ENCODE assay signal across 9 cellular contexts in genomic region chr2:65722028-65722427, GRCh38.
DNase-seq lines count a peak whose midpoint lies in the region; ATAC-seq and TF ChIP-seq lines count a peak whose summit lies in the region.
"Had no signal": no experiment of that assay in that cellular context is flagged by ENCODE, and none has a peak within 500 bp of the region (broad histone marks: within the 10 kb centered on the region; RNA-seq: fewer than 3 reads in every experiment).

No MANE protein-coding gene starts in this region.

- no peak for ATAC-seq in HG02763 (IDR thresholded peaks at IDR 0.05; ENCODE audit: unreplicated experiment)
- ATAC-seq in activated naive CD4-positive, alpha-beta T cell treated with anti-CD3 and anti-CD28 coated beads, Interleukin-2, amount 50 U/mL, for 72 hours, result no peak
- ATAC-seq in HG03342 (IDR thresholded peaks at IDR 0.05; ENCODE audit: unreplicated experiment), result no peak

- TF ChIP-seq POLR2A in NB4 (IDR thresholded peaks at IDR 0.05; ENCODE audit: extremely low read depth, insufficient read length), result no peak

- no peak overlapping the region for H3K27ac Mint-ChIP-seq in endothelial cell (ENCODE audit: unreplicated experiment)
- no peak overlapping the region for H3K27ac Mint-ChIP-seq in activated naive CD4-positive, alpha-beta T cell treated with anti-CD3 and anti-CD28 coated beads, Interleukin-2, amount 50 U/mL, for 72 hours
- H3K27ac Mint-ChIP-seq: T-helper 1 cell treated with Interleukin-12 subunit alpha and Interleukin-12 subunit beta and Interleukin-4 antibody, amounts not matched to agents 30 μg/mL and 1 μg/mL, for 36 hours had no signal

- no peak overlapping the region for H3K4me3 ChIP-seq in BE2C (ENCODE audit: low read depth, low read length)
- H3K4me3 ChIP-seq in NB4 (ENCODE audit: low read depth, low read length), result no peak overlapping the region

- H3K4me3 Mint-ChIP-seq in endothelial cell (ENCODE audit: unreplicated experiment), result no peak overlapping the region
- H3K4me3 Mint-ChIP-seq: T-helper 1 cell treated with Interleukin-12 subunit alpha and Interleukin-12 subunit beta and Interleukin-4 antibody, amounts not matched to agents 30 μg/mL and 1 μg/mL, for 36 hours had no signal

- H3K36me3 Mint-ChIP-seq in endothelial cell (ENCODE audit: low read depth, unreplicated experiment), result no peaks in the 10 kb centered on the region
- H3K36me3 Mint-ChIP-seq in activated naive CD4-positive, alpha-beta T cell treated with anti-CD3 and anti-CD28 coated beads, Interleukin-2, amount 50 U/mL, for 72 hours, result no peaks in the 10 kb centered on the region

- H3K36me3 ChIP-seq in BE2C, result no peaks in the 10 kb centered on the region

- H3K9me3 ChIP-seq in BE2C, result no peaks in the 10 kb centered on the region

- peak; percentile 15; the same call in 1 of the 2 replicates for TF ChIP-seq CTCF in BE2C (IDR thresholded peaks at IDR 0.05; ENCODE audit: low read depth, low read length)
- no peak for TF ChIP-seq CTCF in NB4 (IDR thresholded peaks at IDR 0.05; ENCODE audit: low read depth, low read length)
- TF ChIP-seq CTCF in endothelial cell (IDR thresholded peaks at IDR 0.05; ENCODE audit: unreplicated experiment), result no peak

- peak; percentile 16 for DNase-seq in BE2C
- DNase-seq in NB4 (ENCODE audit: low read depth), result peak; percentile 10
- peak; percentile 63 for DNase-seq in endothelial cell (ENCODE audit: low spot score)
- DNase-seq in mucosa of gallbladder (ENCODE audit: low spot score), result peak; percentile 34
- DNase-seq in activated CD4-positive, alpha-beta T cell treated with anti-CD3 and anti-CD28 coated beads, Interleukin-2, amount 50 U/mL, for 48 hours, result no peak
- DNase-seq in activated naive CD4-positive, alpha-beta T cell treated with anti-CD3 and anti-CD28 coated beads, Interleukin-2, amount 50 U/mL, for 72 hours (ENCODE audit: low spot score in 2 of 2), result no peak

- no peaks in the 10 kb centered on the region for H3K27me3 ChIP-seq in BE2C

- H3K9me3 Mint-ChIP-seq in endothelial cell (ENCODE audit: unreplicated experiment), result no peaks in the 10 kb centered on the region
- peaks cover 0 to 4% of the 10 kb centered on the region in 2 donors for H3K9me3 Mint-ChIP-seq in activated naive CD4-positive, alpha-beta T cell treated with anti-CD3 and anti-CD28 coated beads, Interleukin-2, amount 50 U/mL, for 72 hours
- H3K9me3 Mint-ChIP-seq: T-helper 1 cell treated with Interleukin-12 subunit alpha and Interleukin-12 subunit beta and Interleukin-4 antibody, amounts not matched to agents 30 μg/mL and 1 μg/mL, for 36 hours had no signal

- H3K4me1 ChIP-seq in BE2C, result no peaks in the 10 kb centered on the region

- no peaks in the 10 kb centered on the region for H3K27me3 Mint-ChIP-seq in endothelial cell (ENCODE audit: unreplicated experiment)

- peaks cover 3% of the 10 kb centered on the region for H3K4me1 Mint-ChIP-seq in endothelial cell (ENCODE audit: unreplicated experiment)

Comparison
In these comparisons a context has a peak if more than half of its experiments do, and no peak if none do; other contexts are left out.
1. DNase-seq: peak in BE2C (single experiment), NB4 (single experiment), endothelial cell (single experiment) and mucosa of gallbladder (single experiment); none in activated CD4-positive, alpha-beta T cell treated with anti-CD3 and anti-CD28 coated beads, Interleukin-2, amount 50 U/mL, for 48 hours (0 of 2) and activated naive CD4-positive, alpha-beta T cell treated with anti-CD3 and anti-CD28 coated beads, Interleukin-2, amount 50 U/mL, for 72 hours (0 of 2).